9 cellular contexts compared by ENCODE assay signal in genomic region chr6:168075787-168076202, GRCh38. TPM values are rescaled to one million over a fixed set of nuclear protein-coding genes. Genes with fewer than 3 reads are reported as not detected.
"Had no signal": no experiment of that assay in that cellular context is flagged by ENCODE, and none has a peak within 500 bp of the region (broad histone marks: within the 10 kb centered on the region; RNA-seq: fewer than 3 reads in every experiment).

No MANE protein-coding gene starts in this region.

- H3K9me3 Mint-ChIP-seq: H9 had no signal

- H3K4me2 ChIP-seq: KMS-11 had no signal

- DNase-seq: GOT3, H9, HCEC 1CT, IMR-90, KBM-7 had no signal

- FAIRE-seq: H54, HTR-8/SVneo had no signal

- H3K27ac ChIP-seq: KMS-11 had no signal

- H3K4me3 Mint-ChIP-seq: H9 had no signal

- H3K9ac ChIP-seq: KMS-11 had no signal

RNA-seq across cellular contexts. Expression of gene FRMD1, which starts 3.2 kb away (rescaled TPM):
- total RNA-seq: H9, HT-29, IMR-90 had no signal
- polyA plus RNA-seq: IMR-90 had no signal
